Comparison of ENCODE assay signal across 25 cellular contexts in the genomic region with DNA sequence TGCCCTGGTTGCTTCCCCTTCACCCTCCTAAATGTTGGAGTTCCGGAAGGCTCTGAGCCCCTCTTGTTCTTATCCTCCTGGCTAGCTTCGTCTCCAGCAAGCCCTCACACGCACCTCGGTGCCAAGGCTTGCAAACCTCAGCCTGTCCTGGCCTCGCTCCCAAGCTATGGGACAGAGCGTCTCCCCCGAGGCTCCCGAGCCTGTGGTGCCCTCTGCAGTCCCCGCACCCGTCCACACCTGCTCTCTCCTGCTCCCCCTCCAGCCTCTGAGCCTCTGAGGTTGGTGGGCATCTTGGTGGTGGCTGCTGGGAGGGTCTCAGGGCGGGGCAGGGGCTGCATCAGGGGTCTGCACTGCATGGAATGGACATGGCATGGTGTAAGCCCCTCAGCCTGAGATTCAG.
DNase-seq lines count a peak whose midpoint lies in the region; ATAC-seq, FAIRE-seq and TF ChIP-seq lines count a peak whose summit lies in the region.
"Had no signal": no experiment of that assay in that cellular context is flagged by ENCODE, and none has a peak within 500 bp of the region (broad histone marks: within the 10 kb centered on the region; RNA-seq: fewer than 3 reads in every experiment).

No MANE protein-coding gene starts in this region.

- H3K4me2 ChIP-seq in HCT116 (ENCODE audit: low read length) (no peak overlapping the region), K562 (ENCODE audit: insufficient read depth, low read length) (no peak overlapping the region)

- intact Hi-C loops in HCT116 (cut with micrococcal nuclease) (no loop called here), K562 (cut with micrococcal nuclease) (no loop called here), stomach (cut with DNase I; ENCODE audit: low total_unique reads) (no loop called here), colonic mucosa (cut with DNase I) (no loop called here)

- TF ChIP-seq POLR2A in HCT116 (IDR thresholded peaks at IDR 0.05; ENCODE audit: borderline replicate concordance, extremely low read depth, insufficient read depth, insufficient read length) (no peak), K562 (conservative IDR thresholded peaks at IDR 0.05) (no peak), stomach (IDR thresholded peaks at IDR 0.05) (no peak)

- FAIRE-seq in K562 (lab: Jason Lieb, UNC): no peak
- FAIRE-seq: GM18507 had no signal

- H3K9me1 ChIP-seq in K562 (ENCODE audit: control insufficient read depth, insufficient read depth, low read length): peaks cover 5% of the 10 kb centered on the region

- H3K79me2 ChIP-seq in HCT116 (ENCODE audit: insufficient read depth, low read length) (no peaks in the 10 kb centered on the region), K562 (ENCODE audit: control insufficient read depth, insufficient read depth, low read length) (no peaks in the 10 kb centered on the region)

- H3K4me1 ChIP-seq in HCT116 (ENCODE audit: control insufficient read depth in 1 of 2, insufficient read depth in 2 of 2, low read length in 2 of 2) (peaks cover 0 to 4% of the 10 kb centered on the region in 2 experiments; a peak in 1 of 4 replicates), K562 (replicated peaks in 1 of 2; ENCODE audit: control insufficient read depth in 2 of 2, insufficient read depth in 2 of 2, low read length in 2 of 2) (peaks cover 0 to 24% of the 10 kb centered on the region in 2 experiments; a peak in 2 of 5 replicates), stomach (peaks cover 26 to 39% (median 31%) of the 10 kb centered on the region in 4 donors), colonic mucosa (no peaks in the 10 kb centered on the region)

- in situ Hi-C loops in K562 (cut with MboI): no loop called here

- RAD21 ChIA-PET in HCT116 (lab: Charles Lee; ENCODE audit: low non-redundant PET in 1 of 2, low total read pairs in 2 of 2, uncharacterized antibody in 2 of 2, unreplicated experiment in 2 of 2): no interaction called here

- H4K20me1 ChIP-seq in HCT116 (ENCODE audit: insufficient read depth) (no peaks in the 10 kb centered on the region), K562 (replicated peaks; ENCODE audit: control insufficient read depth, insufficient read depth, low read length) (no peaks in the 10 kb centered on the region)

- no peaks in the 10 kb centered on the region for H3K36me3 ChIP-seq in HCT116 (ENCODE audit: control insufficient read depth in 1 of 2, insufficient read depth in 2 of 2, low read length in 2 of 2)
- H3K36me3 ChIP-seq in K562 (ENCODE audit: control insufficient read depth, insufficient read depth, low read length): no peaks in the 10 kb centered on the region
- no peaks in the 10 kb centered on the region for H3K36me3 ChIP-seq in stomach
- no peaks in the 10 kb centered on the region for H3K36me3 ChIP-seq in colonic mucosa
- H3K36me3 ChIP-seq: left lung had no signal

- H3K27ac ChIP-seq in HCT116 (ENCODE audit: low read depth, low read length) (no peak overlapping the region), K562 (ENCODE audit: extremely low read depth, low read depth, low read length) (no peak overlapping the region), stomach (no peak overlapping the region), colonic mucosa (no peak overlapping the region)
- H3K27ac ChIP-seq: left lung, psoas muscle had no signal

- H2AFZ ChIP-seq in HCT116 (ENCODE audit: low read depth, low read length, poor library complexity, severe bottlenecking) (no peak overlapping the region), K562 (ENCODE audit: low read depth, low read length) (no peak overlapping the region)

- H3K4me3 ChIP-seq in HCT116 (replicated peaks in 1 of 2; ENCODE audit: low read depth in 1 of 2, low read length in 2 of 2): no peak overlapping the region
- H3K4me3 ChIP-seq in K562: no peak overlapping the region
- peak overlapping the region in 1 of 4 donors; percentile 6 for H3K4me3 ChIP-seq in stomach
- no peak overlapping the region for H3K4me3 ChIP-seq in colonic mucosa
- H3K4me3 ChIP-seq: left lung, psoas muscle had no signal

- WGBS in K562 (ENCODE audit: insufficient coverage, low coverage, missing lambda C conversion rate): 32% methylated on average over 11 of the region's 11 CpGs
- 35 to 61% (median 42%) methylated on average over 9 to 11 of the region's 11 CpGs for WGBS in stomach, 5 donors

- H3K9me3 ChIP-seq in HCT116 (ENCODE audit: control insufficient read depth in 1 of 2, insufficient read depth in 1 of 2, low read depth in 1 of 2, low read length in 2 of 2): no peaks in the 10 kb centered on the region
- no peaks in the 10 kb centered on the region for H3K9me3 ChIP-seq in K562 (replicated peaks; ENCODE audit: control insufficient read depth, insufficient read depth, low read depth, low read length)
- no peaks in the 10 kb centered on the region for H3K9me3 ChIP-seq in stomach
- H3K9me3 ChIP-seq in colonic mucosa: no peaks in the 10 kb centered on the region
- H3K9me3 ChIP-seq: left lung, psoas muscle had no signal

- POLR2A ChIA-PET in HCT116 (lab: Charles Lee) (no interaction called here), K562 (lab: Yijun Ruan, JAX) (interaction anchor here (0.5 to 1.1 kb wide), 2 partner anchors 64 to 922 kb away, joined by 3 read pairs; no protein-coding TSS in a partner anchor)

- CTCF ChIA-PET in HCT116 (lab: Charles Lee) (interaction anchor here (0.8 kb wide), 1 partner anchor 33 kb away, joined by 3 read pairs; no protein-coding TSS in a partner anchor), K562 (lab: Yijun Ruan, JAX; ENCODE audit: low intra/inter-chr PET ratio) (no interaction called here)

- TF ChIP-seq EP300 in K562 (IDR thresholded peaks at IDR 0.05; ENCODE audit: low read length): no peak
- TF ChIP-seq EP300 in stomach (IDR thresholded peaks at IDR 0.05): no peak

- TF ChIP-seq CTCF in HCT116 (IDR thresholded peaks at IDR 0.05 in 2 of 3, conservative IDR thresholded peaks at IDR 0.05 in 1 of 3; ENCODE audit: borderline replicate concordance in 1 of 3, insufficient read depth in 1 of 3, low read depth in 2 of 3, low read length in 2 of 3) (no peak), K562 (IDR thresholded peaks at IDR 0.05 in 2 of 3, conservative IDR thresholded peaks at IDR 0.05 in 1 of 3; ENCODE audit: insufficient read depth in 2 of 3, low read depth in 1 of 3, low read length in 3 of 3) (peak in 2 of 3 experiments; percentile 3 to 19; a peak in 1 of 6 replicates), stomach (IDR thresholded peaks at IDR 0.05) (no peak), colonic mucosa (IDR thresholded peaks at IDR 0.05) (no peak)

- DNase-seq in NCI-H1417 (lab: John Stamatoyannopoulos, UW) (peak in 2 of 3 experiments; percentile 6 to 23), NCI-H1417 treated with DMSO at 0.1 percent for 48 hours (lab: John Stamatoyannopoulos, UW) (no peak), HCT116 (ENCODE audit: low read depth, low spot score) (no peak), K562 (ENCODE audit: extremely low read depth in 1 of 4, low spot score in 3 of 4) (no peak), stomach (peak; percentile 37), colonic mucosa (no peak), GF-D8 (lab: John Stamatoyannopoulos, UW) (no peak)
- DNase-seq: activated CD4-positive, alpha-beta T cell treated with anti-CD3 and anti-CD28 coated beads for 36 hours; activated naive CD8-positive, alpha-beta T cell treated with anti-CD3 and anti-CD28 coated beads, Interleukin-2, amount 50 U/mL, for 24 hours; activated T-cell treated with anti-CD3 and anti-CD28 coated beads, Interleukin-2, amount 50 U/mL, for 24 hours; CD8-positive, alpha-beta T cell; cerebellar nuclear complex; GDM1; IMR-90; left lung; naive B cell; NCI-H774; psoas muscle; stimulated activated CD4-positive, alpha-beta T cell treated with anti-CD3 and anti-CD28 coated beads, Interleukin-15, amount 100 ng/mL, for 24 hours; stimulated activated naive B cell treated with anti-CD40 and anti-IgM and Interleukin-4, amounts not matched to agents 10 μg/mL and 1 μg/mL and 100 μg/mL, for 72 hours; T-helper 17 cell had no signal

- ATAC-seq in HCT116 (peak; percentile 20; the same call in 1 of the 2 replicates), K562 (peak; percentile 59; the same call in 2 of the 3 replicates), HG02642 (IDR thresholded peaks at IDR 0.05; ENCODE audit: poor library complexity, unreplicated experiment) (no peak)
- ATAC-seq: activated CD4-positive, alpha-beta T cell treated with anti-CD3 and anti-CD28 coated beads for 36 hours; activated naive CD8-positive, alpha-beta T cell treated with anti-CD3 and anti-CD28 coated beads, Interleukin-2, amount 50 U/mL, for 24 hours; CD8-positive, alpha-beta T cell; Right ventricle myocardium inferior; SK-N-SH treated with all-trans-retinoic acid at 6 μM for 48 hours; stimulated activated naive B cell treated with anti-CD40 and anti-IgM and Interleukin-4, amounts not matched to agents 10 μg/mL and 1 μg/mL and 100 μg/mL, for 72 hours; T-helper 17 cell had no signal

- BruUV-seq in HCT116 (replicated peaks; lab: Mats Ljungman, UMichigan) (no TSS peak), K562 (replicated peaks; lab: Mats Ljungman, UMichigan) (no TSS peak)

- TF ChIP-seq RAD21 in HCT116 (IDR thresholded peaks at IDR 0.05; ENCODE audit: low read depth) (no peak), K562 (CRISPR knock-in tag; conservative IDR thresholded peaks at IDR 0.05 in 1 of 2, IDR thresholded peaks at IDR 0.05 in 1 of 2) (peak in 1 of 2 experiments; percentile 31; a peak in 2 of 4 replicates)

- H3K9me2 ChIP-seq in HCT116 (ENCODE audit: insufficient read depth): no peaks in the 10 kb centered on the region

- 0 out of 2 replicates have a peak, but pooled peaks cover 3% of the 10 kb centered on the region for H3K27me3 ChIP-seq in HCT116 (ENCODE audit: insufficient read depth, low read length)
- peaks cover 0 to 5% of the 10 kb centered on the region in 2 experiments; a peak in 1 of 5 replicates for H3K27me3 ChIP-seq in K562 (ENCODE audit: control insufficient read depth in 2 of 2, insufficient read depth in 2 of 2, low read length in 2 of 2)
- no peaks in the 10 kb centered on the region for H3K27me3 ChIP-seq in stomach
- no peaks in the 10 kb centered on the region for H3K27me3 ChIP-seq in colonic mucosa
- H3K27me3 ChIP-seq: left lung had no signal

- no peak overlapping the region for H3K9ac ChIP-seq in HCT116 (ENCODE audit: low read length)
- peak overlapping the region in 1 of 2 experiments; percentile 26; a peak in 1 of 4 replicates for H3K9ac ChIP-seq in K562 (ENCODE audit: insufficient read depth in 1 of 2, low read depth in 2 of 2, low read length in 2 of 2)
- no peak overlapping the region for H3K9ac ChIP-seq in colonic mucosa (ENCODE audit: low read depth in 2 of 2, low read length in 2 of 2)

TF ChIP-seq in HCT116, 20 proteins besides CTCF, POLR2A, EP300 and RAD21 (continues in another document):
- TF ChIP-seq TCF7L2 (IDR thresholded peaks at IDR 0.05; ENCODE audit: borderline replicate concordance, extremely low read depth, insufficient read depth, insufficient read length): no peak
- TF ChIP-seq FOSL1 (IDR thresholded peaks at IDR 0.05; ENCODE audit: low read depth): no peak
- TF ChIP-seq EZH2phosphoT487 (IDR thresholded peaks at IDR 0.05; ENCODE audit: borderline replicate concordance): no peak

TF ChIP-seq in K562, 482 proteins besides CTCF, POLR2A, EP300 and RAD21 (continues in another document):
- no peak for TF ChIP-seq SRSF9 (IDR thresholded peaks at IDR 0.05; ENCODE audit: borderline replicate concordance, low read depth, low read length)

Comparison
In these comparisons a context has a peak if more than half of its experiments do, and no peak if none do; other contexts are left out.
1. DNase-seq: peak in NCI-H1417 (2 of 3) and stomach (single experiment); none in NCI-H1417 treated with DMSO at 0.1 percent for 48 hours (single experiment), HCT116 (single experiment), K562 (0 of 4), colonic mucosa (single experiment) and GF-D8 (single experiment).
2. CTCF ChIP-seq: peak in K562 (2 of 3); none in HCT116 (0 of 3), stomach (0 of 7) and colonic mucosa (single experiment).